In the genomic region with DNA sequence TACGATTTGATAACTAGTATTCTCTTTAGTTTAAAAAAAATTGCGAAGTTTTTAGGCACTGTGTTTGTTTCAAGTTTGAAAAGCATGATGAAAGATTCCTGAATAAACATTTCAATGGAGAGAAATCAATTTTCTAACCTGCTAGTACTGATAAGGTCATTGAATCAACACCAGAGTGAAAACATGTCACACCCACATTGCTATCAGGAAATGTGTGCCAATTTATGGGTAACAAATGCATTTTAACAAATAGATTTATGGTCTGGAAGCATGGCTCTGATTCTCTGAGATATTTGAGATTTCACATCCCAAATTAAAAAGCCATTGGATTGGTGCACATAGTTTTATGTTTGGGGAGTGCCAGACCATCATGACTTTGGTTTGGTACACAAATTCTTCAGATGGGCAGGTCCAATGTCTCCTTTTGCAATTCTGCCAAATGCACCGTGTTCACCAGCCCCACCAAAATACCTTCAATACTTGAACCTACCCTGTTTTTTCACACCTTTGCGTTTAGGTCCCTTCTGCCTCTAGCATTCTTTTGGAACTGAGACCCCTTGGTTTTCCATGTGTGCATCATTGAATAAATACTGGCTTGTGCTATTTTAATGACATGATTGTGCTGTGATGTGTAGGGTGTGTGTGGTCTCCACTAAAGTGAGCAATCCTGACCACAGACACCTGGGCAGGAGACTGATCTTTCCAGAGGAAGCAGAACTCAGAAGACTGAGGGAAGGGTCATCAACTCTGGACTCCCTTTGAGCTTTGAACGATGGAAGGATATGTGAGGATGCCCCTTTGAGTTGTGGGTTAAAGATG, we compare ENCODE assay signal across 27 cellular contexts. TPM values are rescaled to one million over a fixed set of nuclear protein-coding genes. Genes with fewer than 3 reads are reported as not detected.
DNase-seq lines count a peak whose midpoint lies in the region; ATAC-seq, FAIRE-seq and TF ChIP-seq lines count a peak whose summit lies in the region.
"Had no signal": no experiment of that assay in that cellular context is flagged by ENCODE, and none has a peak within 500 bp of the region (broad histone marks: within the 10 kb centered on the region; RNA-seq: fewer than 3 reads in every experiment).

No MANE protein-coding gene starts in this region.

- H3K27me3 ChIP-seq in bronchial epithelial cell (ENCODE audit: control insufficient read depth, insufficient read depth, low read length) (no peaks in the 10 kb centered on the region), right lobe of liver (peaks cover 0 to 38% of the 10 kb centered on the region in 2 donors), stomach (no peaks in the 10 kb centered on the region), WERI-Rb-1 (ENCODE audit: insufficient read depth, low read depth, severe bottlenecking) (no peaks in the 10 kb centered on the region), psoas muscle (ENCODE audit: insufficient read depth in 3 of 3, low read length in 2 of 3) (peaks cover 0 to 3% (median 1%) of the 10 kb centered on the region in 3 donors)
- H3K27me3 ChIP-seq: BE2C, SJSA1, thyroid gland had no signal

- ATAC-seq in right lobe of liver: peak; percentile 68 to 91 (median 80)
- no peak for ATAC-seq in HG03342 (IDR thresholded peaks at IDR 0.05; ENCODE audit: unreplicated experiment)
- no peak for ATAC-seq in psoas muscle
- ATAC-seq: activated CD8-positive, alpha-beta T cell treated with anti-CD3 and anti-CD28 coated beads for 36 hours; sciatic nerve; stimulated activated naive CD8-positive, alpha-beta T cell treated with anti-CD3 and anti-CD28 coated beads, Interleukin-15, Interleukin-2, amounts not matched to agents 100 U/mL and 50 U/mL, for 24 hours; T-cell had no signal

- intact Hi-C loops in right lobe of liver (cut with DNase I) (no loop called here), stomach (cut with DNase I; ENCODE audit: low total_unique reads) (no loop called here), psoas muscle (cut with DNase I) (no loop called here)

- DNase-seq in NCI-H146 (lab: John Stamatoyannopoulos, UW) (peak; percentile 47), bronchial epithelial cell (ENCODE audit: low read depth) (peak; percentile 28), right lobe of liver (no peak), stomach (no peak), WERI-Rb-1 (no peak), cerebellar nuclear complex (lab: John Stamatoyannopoulos, UW) (no peak), psoas muscle (no peak)
- DNase-seq: ACHN; activated CD4-positive, CD25-positive, alpha-beta regulatory T cell treated with anti-CD3 and anti-CD28 coated beads, Interleukin-2, amount 50 U/mL, for 72 hours; activated CD8-positive, alpha-beta T cell treated with anti-CD3 and anti-CD28 coated beads for 36 hours; anterior cingulate cortex; BE2C; CD8-positive, alpha-beta memory T cell; endodermal cell; islet precursor cell; NCI-H1105 treated with DMSO at 0.1 percent for 48 hours; NCI-H2029 treated with DMSO at 0.1 percent for 48 hours; NCI-H2227 treated with DMSO at 0.1 percent for 48 hours; stimulated activated naive CD8-positive, alpha-beta T cell treated with anti-CD3 and anti-CD28 coated beads, Interleukin-15, Interleukin-2, amounts not matched to agents 100 U/mL and 50 U/mL, for 24 hours; T-cell; thyroid gland had no signal

- H3K27ac ChIP-seq in right lobe of liver: no peak overlapping the region
- H3K27ac ChIP-seq in stomach: peak overlapping the region in 3 of 5 donors; percentile 9 to 85 (median 54)
- no peak overlapping the region for H3K27ac ChIP-seq in WERI-Rb-1
- H3K27ac ChIP-seq in psoas muscle: no peak overlapping the region
- H3K27ac ChIP-seq: parathyroid adenoma, SJSA1, thyroid gland had no signal

- H3K36me3 ChIP-seq in bronchial epithelial cell (ENCODE audit: control insufficient read depth, insufficient read depth, low read length) (no peaks in the 10 kb centered on the region), right lobe of liver (no peaks in the 10 kb centered on the region), stomach (no peaks in the 10 kb centered on the region), WERI-Rb-1 (no peaks in the 10 kb centered on the region), psoas muscle (ENCODE audit: insufficient read depth in 1 of 2, low read depth in 1 of 2) (no peaks in the 10 kb centered on the region)
- H3K36me3 ChIP-seq: BE2C, SJSA1, thyroid gland had no signal

- TF ChIP-seq POLR2A in right lobe of liver (IDR thresholded peaks at IDR 0.05): no peak
- no peak for TF ChIP-seq POLR2A in stomach (IDR thresholded peaks at IDR 0.05)

- H3K9me3 ChIP-seq in right lobe of liver: no peaks in the 10 kb centered on the region
- no peaks in the 10 kb centered on the region for H3K9me3 ChIP-seq in stomach
- no peaks in the 10 kb centered on the region for H3K9me3 ChIP-seq in WERI-Rb-1 (ENCODE audit: severe bottlenecking)
- H3K9me3 ChIP-seq in psoas muscle: no peaks in the 10 kb centered on the region
- H3K9me3 ChIP-seq: BE2C, SJSA1, thyroid gland had no signal

- WGBS in right lobe of liver (ENCODE audit: insufficient coverage, low coverage, low lambda C conversion rate, missing lambda C conversion rate): 29% methylated on average over 5 of the region's 5 CpGs
- 41 to 68% (median 51%) methylated on average over 5 of the region's 5 CpGs for WGBS in stomach, 5 donors
- 78 to 84% (median 78%) methylated on average over 5 of the region's 5 CpGs for WGBS in psoas muscle, 3 donors

- peak; percentile 18 for FAIRE-seq in bronchial epithelial cell (lab: Jason Lieb, UNC)

- no peak for TF ChIP-seq EP300 in stomach (IDR thresholded peaks at IDR 0.05)

- TF ChIP-seq CTCF in bronchial epithelial cell (IDR thresholded peaks at IDR 0.05; ENCODE audit: insufficient read depth, low read length, severe bottlenecking) (no peak), right lobe of liver (IDR thresholded peaks at IDR 0.05) (no peak), stomach (IDR thresholded peaks at IDR 0.05) (no peak), WERI-Rb-1 (IDR thresholded peaks at IDR 0.05; ENCODE audit: low read depth, low read length) (no peak), psoas muscle (IDR thresholded peaks at IDR 0.05) (no peak)

- H3K4me1 ChIP-seq in right lobe of liver: no peaks in the 10 kb centered on the region
- peaks cover 11 to 32% (median 24%) of the 10 kb centered on the region in 4 donors for H3K4me1 ChIP-seq in stomach
- no peaks in the 10 kb centered on the region for H3K4me1 ChIP-seq in psoas muscle
- H3K4me1 ChIP-seq: BE2C, SJSA1, thyroid gland had no signal

- H3K4me3 ChIP-seq in bronchial epithelial cell (ENCODE audit: low read depth, low read length) (no peak overlapping the region), right lobe of liver (no peak overlapping the region), stomach (no peak overlapping the region), WERI-Rb-1 (ENCODE audit: low read depth, low read length) (no peak overlapping the region), psoas muscle (no peak overlapping the region)
- H3K4me3 ChIP-seq: lung, SJSA1, thyroid gland had no signal

RNA-seq across cellular contexts. Expression of gene IL20RA, which starts 20.4 kb away (rescaled TPM):
- total RNA-seq in bronchial epithelial cell (4.5 and 10.5 TPM in 2 replicates), right lobe of liver (under 1 TPM; 0.06 to 0.70 (median 0.12) TPM), stomach (10 to 100 TPM in 2 of 5 donors, 1 to 10 TPM in 2, under 1 TPM in 1; 0.45 to 38.5 (median 5.2) TPM), psoas muscle (under 1 TPM in 3 of 4 donors, not detected in 1; 0.07 to 0.94 (median 0.40) TPM)
- polyA plus RNA-seq in stomach (10 to 100 TPM in 1 of 3 donors, 1 to 10 TPM in 2; 6.8 to 13.6 (median 7.1) TPM), psoas muscle (under 1 TPM; 0.04 to 0.23 (median 0.05) TPM)
- total RNA-seq: activated CD8-positive, alpha-beta T cell treated with anti-CD3 and anti-CD28 coated beads for 36 hours; CD8-positive, alpha-beta memory T cell; neural crest cell; SJSA1 had no signal
- polyA plus RNA-seq: CD8-positive, alpha-beta memory T cell had no signal

Comparison
In these comparisons a context has a peak if more than half of its experiments do, and no peak if none do; other contexts are left out.
1. DNase-seq: peak in NCI-H146 (single experiment) and bronchial epithelial cell (single experiment); none in right lobe of liver (0 of 3), stomach (single experiment), WERI-Rb-1 (single experiment), cerebellar nuclear complex (0 of 2) and psoas muscle (0 of 2).
2. ATAC-seq: peak in right lobe of liver (4 of 4); none in HG03342 (single experiment) and psoas muscle (0 of 4).
3. H3K27ac ChIP-seq: peak in stomach (3 of 5); none in right lobe of liver (0 of 3), WERI-Rb-1 (single experiment) and psoas muscle (single experiment).